30 cellular contexts compared by ENCODE assay signal in the genomic region with DNA sequence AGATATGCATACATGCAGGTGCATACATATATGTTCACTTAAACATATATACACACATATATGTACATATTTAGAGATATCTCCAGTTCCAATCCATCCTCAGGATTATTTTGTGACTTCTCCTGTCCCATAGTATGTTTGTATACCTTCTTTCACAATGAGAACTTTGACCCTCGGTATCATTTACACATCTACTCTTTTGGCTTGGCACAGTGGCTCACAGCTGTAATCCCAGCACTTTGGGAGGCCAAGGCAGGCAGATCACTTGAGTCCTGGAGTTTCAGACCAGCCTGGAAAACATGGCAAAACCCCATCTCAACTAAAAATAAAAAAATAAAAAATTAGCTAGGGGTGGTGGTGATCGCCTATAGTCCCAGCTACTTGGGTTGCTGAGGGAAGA.
"Had no signal": no experiment of that assay in that cellular context is flagged by ENCODE, and none has a peak within 500 bp of the region (broad histone marks: within the 10 kb centered on the region; RNA-seq: fewer than 3 reads in every experiment).

No MANE protein-coding gene starts in this region.

- H3K27ac ChIP-seq: neutrophil, ovary, parathyroid adenoma, psoas muscle, skin epidermis, spleen, suprapubic skin, testis, tibial artery, transverse colon, upper lobe of right lung, uterus had no signal

- H3K27me3 ChIP-seq: ovary, testis, tibial artery, uterus had no signal

- H3K36me3 ChIP-seq: neutrophil, ovary, spleen, suprapubic skin, tibial artery, transverse colon, upper lobe of right lung, uterus had no signal

- H3K4me1 ChIP-seq: parathyroid adenoma, psoas muscle, spleen, suprapubic skin, testis, tibial artery, transverse colon, upper lobe of right lung, uterus had no signal

- H3K9me3 ChIP-seq: neutrophil, ovary, psoas muscle, spleen, suprapubic skin, testis, tibial artery, transverse colon, upper lobe of right lung, uterus had no signal

- H3K9ac ChIP-seq: parathyroid adenoma had no signal

- H3K4me3 ChIP-seq: ovary, psoas muscle, skin epidermis, smooth muscle cell, spleen, suprapubic skin, testis, tibial artery, transverse colon, upper lobe of right lung, uterus had no signal

- ATAC-seq: naive thymus-derived CD8-positive, alpha-beta T cell; natural killer cell treated with Interleukin-12 subunit alpha and Interleukin-12 subunit beta and Interleukin-15 and Interleukin-18, amount 100 ng/mL, for 72 hours; psoas muscle; right cardiac atrium; sciatic nerve; stimulated activated memory B cell treated with anti-CD40 and anti-IgM and Interleukin-4, amounts not matched to agents 10 μg/mL and 1 μg/mL and 100 μg/mL, for 72 hours; stimulated activated naive CD8-positive, alpha-beta T cell treated with anti-CD3 and anti-CD28 coated beads, Interleukin-15, amount 100 ng/mL, for 72 hours; stimulated activated naive CD8-positive, alpha-beta T cell treated with anti-CD3 and anti-CD28 coated beads, Interleukin-15, Interleukin-2, amounts not matched to agents 100 U/mL and 50 U/mL, for 24 hours; upper lobe of right lung had no signal

- DNase-seq: naive thymus-derived CD8-positive, alpha-beta T cell; nephron progenitor cell; occipital lobe; ovary; posterior cingulate gyrus; psoas muscle; right cardiac atrium; spleen; stimulated activated CD4-positive, alpha-beta T cell treated with anti-CD3 and anti-CD28 coated beads, Interleukin-12 subunit alpha, Interleukin-12 subunit beta, amount 100 ng/mL, for 4 hours; stimulated activated CD4-positive, alpha-beta T cell treated with anti-CD3 and anti-CD28 coated beads, Interleukin-1b, Interleukin-23, amount 100 ng/mL, for 48 hours; stimulated activated CD4-positive, alpha-beta T cell treated with anti-CD3 and anti-CD28 coated beads, Interleukin-4, amount 100 ng/mL, for 1 hour; stimulated activated CD4-positive, alpha-beta T cell treated with anti-CD3 and anti-CD28 coated beads, Interleukin-4, amount 100 ng/mL, for 4 hours; stimulated activated CD8-positive, alpha-beta memory T cell treated with anti-CD3 and anti-CD28 coated beads, Interleukin-4, amount 100 ng/mL, for 48 hours; stimulated activated naive CD4-positive, alpha-beta T cell; stimulated activated naive CD8-positive, alpha-beta T cell treated with anti-CD3 and anti-CD28 coated beads, Interleukin-15, amount 100 ng/mL, for 72 hours; stimulated activated naive CD8-positive, alpha-beta T cell treated with anti-CD3 and anti-CD28 coated beads, Interleukin-15, Interleukin-2, amounts not matched to agents 100 U/mL and 50 U/mL, for 24 hours; substantia nigra; testis; tibial artery; transverse colon; upper lobe of right lung; uterus had no signal
